In genomic region chr18:11518788-11519685, GRCh38 we compare ENCODE assay signal across 8 cellular contexts.
DNase-seq lines count a peak whose midpoint lies in the region; ATAC-seq lines count a peak whose summit lies in the region.

No MANE protein-coding gene starts in this region.

- H3K4me1 Mint-ChIP-seq in activated T-cell treated with anti-CD3 and anti-CD28 coated beads, Interleukin-2, amount 50 U/mL, for 4 hours (ENCODE audit: low read depth): no peaks in the 10 kb centered on the region

- no peaks in the 10 kb centered on the region for H3K9me3 Mint-ChIP-seq in activated T-cell treated with anti-CD3 and anti-CD28 coated beads, Interleukin-2, amount 50 U/mL, for 4 hours

- ATAC-seq in GM18861 (IDR thresholded peaks at IDR 0.05; ENCODE audit: unreplicated experiment): peak; percentile 64
- ATAC-seq in HG03045 (IDR thresholded peaks at IDR 0.05; ENCODE audit: unreplicated experiment): peak; percentile 81
- peak; percentile 48 to 59 for ATAC-seq in activated T-cell treated with anti-CD3 and anti-CD28 coated beads, Interleukin-2, amount 50 U/mL, for 4 hours

- no peaks in the 10 kb centered on the region for H3K36me3 Mint-ChIP-seq in activated T-cell treated with anti-CD3 and anti-CD28 coated beads, Interleukin-2, amount 50 U/mL, for 4 hours (ENCODE audit: insufficient read depth)

- no peak overlapping the region for H3K4me3 Mint-ChIP-seq in activated T-cell treated with anti-CD3 and anti-CD28 coated beads, Interleukin-2, amount 50 U/mL, for 4 hours

- peaks cover 4% of the 10 kb centered on the region for H3K27me3 Mint-ChIP-seq in activated T-cell treated with anti-CD3 and anti-CD28 coated beads, Interleukin-2, amount 50 U/mL, for 4 hours (ENCODE audit: low read depth)

- DNase-seq in CD1c-positive myeloid dendritic cell (ENCODE audit: extremely low spot score) (peak; percentile 37), NCI-H524 (lab: John Stamatoyannopoulos, UW) (peak; percentile 70 to 93), hepatic stellate cell (ENCODE audit: low spot score) (peak; percentile 45), DMS79 (lab: John Stamatoyannopoulos, UW) (no peak)
- no peak for DNase-seq in activated T-cell treated with anti-CD3 and anti-CD28 coated beads, Interleukin-2, amount 50 U/mL, for 4 hours
- DNase-seq in stimulated activated CD4-positive, alpha-beta T cell treated with anti-CD3 and anti-CD28 coated beads, Interleukin-2, amount 100 ng/mL, for 48 hours: peak; percentile 27 to 41

Comparison
In these comparisons a context has a peak if more than half of its experiments do, and no peak if none do; other contexts are left out.
1. DNase-seq: peak in CD1c-positive myeloid dendritic cell (single experiment), NCI-H524 (2 of 2), hepatic stellate cell (single experiment) and stimulated activated CD4-positive, alpha-beta T cell treated with anti-CD3 and anti-CD28 coated beads, Interleukin-2, amount 100 ng/mL, for 48 hours (2 of 2); none in activated T-cell treated with anti-CD3 and anti-CD28 coated beads, Interleukin-2, amount 50 U/mL, for 4 hours (single experiment) and DMS79 (single experiment).
2. Peak in every context shown above with its lines, with median percentiles within 50 percentile points of each other: ATAC-seq.